ENCODE assay signal across 8 cellular contexts in genomic region chr15:73246898-73247297, GRCh38.
"Had no signal": no experiment of that assay in that cellular context is flagged by ENCODE, and none has a peak within 500 bp of the region (broad histone marks: within the 10 kb centered on the region; RNA-seq: fewer than 3 reads in every experiment).

No MANE protein-coding gene starts in this region.

- FAIRE-seq: HepG2 had no signal

- H3K27ac Mint-ChIP-seq: IgD-negative memory B cell had no signal

- H3K9me3 ChIP-seq: HAP-1 had no signal

- ATAC-seq: HCT116, HepG2 had no signal

- H3K27ac ChIP-seq: GM23248 had no signal

- H3K4me3 ChIP-seq: GM23248, HAP-1 had no signal

- DNase-seq: GM23248, GOT3, H7, KBM-7 had no signal

- H3K4me1 ChIP-seq: HAP-1 had no signal

- H3K9me3 Mint-ChIP-seq: IgD-negative memory B cell had no signal

- H3K4me1 Mint-ChIP-seq: IgD-negative memory B cell had no signal

- H3K4me3 Mint-ChIP-seq: IgD-negative memory B cell had no signal

- H3K27me3 Mint-ChIP-seq: IgD-negative memory B cell had no signal

- H3K36me3 ChIP-seq: HAP-1 had no signal
